In the genomic region with DNA sequence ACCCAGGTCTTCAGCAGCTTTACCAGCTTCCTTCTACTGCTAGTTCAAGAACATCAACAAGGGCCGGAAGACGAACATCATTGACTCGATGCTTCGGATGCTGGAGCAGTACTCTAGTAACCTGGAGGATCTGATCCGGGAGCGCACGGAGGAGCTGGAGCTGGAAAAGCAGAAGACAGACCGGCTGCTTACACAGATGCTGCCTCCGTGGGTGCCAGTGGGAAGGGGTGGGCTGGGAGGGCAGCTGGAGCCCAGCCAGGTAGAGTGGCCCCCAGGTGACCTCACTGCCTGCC, we compare ENCODE assay signal across 18 cellular contexts. TPM values are rescaled to one million over a fixed set of nuclear protein-coding genes. Genes with fewer than 3 reads are reported as not detected.
DNase-seq lines count a peak whose midpoint lies in the region; ATAC-seq and TF ChIP-seq lines count a peak whose summit lies in the region.
"Had no signal": no experiment of that assay in that cellular context is flagged by ENCODE, and none has a peak within 500 bp of the region (broad histone marks: within the 10 kb centered on the region; RNA-seq: fewer than 3 reads in every experiment).

No MANE protein-coding gene starts in this region.

- no peaks in the 10 kb centered on the region for H3K36me3 ChIP-seq in neural progenitor cell
- no peaks in the 10 kb centered on the region for H3K36me3 ChIP-seq in sigmoid colon
- H3K36me3 ChIP-seq in upper lobe of right lung = no peaks in the 10 kb centered on the region

- no peak for TF ChIP-seq EP300 in sigmoid colon (IDR thresholded peaks at IDR 0.05)

- no peak for ATAC-seq in upper lobe of right lung
- no peak for ATAC-seq in GM21786 (IDR thresholded peaks at IDR 0.05; ENCODE audit: unreplicated experiment)
- ATAC-seq: CD8-positive, alpha-beta T cell had no signal

- H3F3A ChIP-seq in neural progenitor cell (ENCODE audit: low read depth) = no peaks in the 10 kb centered on the region

- H3K79me2 ChIP-seq in neural progenitor cell (ENCODE audit: low read depth) = no peaks in the 10 kb centered on the region

- peaks cover 10% of the 10 kb centered on the region for H3K4me1 ChIP-seq in neural progenitor cell
- peaks cover 0 to 16% (median 14%) of the 10 kb centered on the region in 4 donors for H3K4me1 ChIP-seq in sigmoid colon
- peaks cover 28% of the 10 kb centered on the region for H3K4me1 ChIP-seq in upper lobe of right lung

- H3K4me3 ChIP-seq in neural progenitor cell = no peak overlapping the region
- H3K4me3 ChIP-seq in sigmoid colon = no peak overlapping the region
- no peak overlapping the region for H3K4me3 ChIP-seq in upper lobe of right lung

- H3K27me3 ChIP-seq in neural progenitor cell (peaks cover 46% of the 10 kb centered on the region), sigmoid colon (peaks cover 3 to 50% (median 17%) of the 10 kb centered on the region in 3 donors), upper lobe of right lung (peaks cover 13% of the 10 kb centered on the region)

- H3K36me3 Mint-ChIP-seq in activated T-helper 2 cell treated with anti-CD3 and anti-CD28 coated beads, Interferon-gamma antibody, Interleukin-2, Interleukin-4, amounts not matched to agents 10 μg/mL and 5 μg/mL and 100 μg/mL, durations not matched to agents 14 hours and 24 hours and 36 hours (ENCODE audit: low read depth) = no peaks in the 10 kb centered on the region
- H3K36me3 Mint-ChIP-seq in neural progenitor cell = no peaks in the 10 kb centered on the region
- H3K36me3 Mint-ChIP-seq: CD8-positive, alpha-beta T cell had no signal

- H3K27me3 Mint-ChIP-seq in activated T-helper 2 cell treated with anti-CD3 and anti-CD28 coated beads, Interferon-gamma antibody, Interleukin-2, Interleukin-4, amounts not matched to agents 10 μg/mL and 5 μg/mL and 100 μg/mL, durations not matched to agents 14 hours and 24 hours and 36 hours (ENCODE audit: low read depth) = peaks cover 17% of the 10 kb centered on the region
- peaks cover 14% of the 10 kb centered on the region for H3K27me3 Mint-ChIP-seq in neural progenitor cell (ENCODE audit: insufficient read depth, low read depth)

- H3K9me3 Mint-ChIP-seq in activated T-helper 2 cell treated with anti-CD3 and anti-CD28 coated beads, Interferon-gamma antibody, Interleukin-2, Interleukin-4, amounts not matched to agents 10 μg/mL and 5 μg/mL and 100 μg/mL, durations not matched to agents 14 hours and 24 hours and 36 hours = no peaks in the 10 kb centered on the region
- no peaks in the 10 kb centered on the region for H3K9me3 Mint-ChIP-seq in neural progenitor cell
- H3K9me3 Mint-ChIP-seq: CD8-positive, alpha-beta T cell had no signal

- DNase-seq in activated T-helper 2 cell treated with anti-CD3 and anti-CD28 coated beads, Interferon-gamma antibody, Interleukin-2, Interleukin-4, amounts not matched to agents 10 μg/mL and 5 μg/mL and 100 μg/mL, durations not matched to agents 14 hours and 24 hours and 36 hours (ENCODE audit: low spot score) = no peak
- no peak for DNase-seq in neural progenitor cell (ENCODE audit: low spot score)
- peak; percentile 44 for DNase-seq in sigmoid colon
- DNase-seq in upper lobe of right lung = peak; percentile 51
- DNase-seq in SKM-1 treated with dmso at 0.1 percent for 144 hours (lab: John Stamatoyannopoulos, UW; ENCODE audit: unreplicated experiment) = no peak
- DNase-seq in LoVo (ENCODE audit: low spot score) = no peak
- DNase-seq in GOT3 (lab: John Stamatoyannopoulos, UW) = no peak
- DNase-seq: C1 segment of cervical spinal cord; Caco-2; CD8-positive, alpha-beta T cell; DMS153; DND-41; HCEC 1CT had no signal

- H3K9me3 ChIP-seq in neural progenitor cell (ENCODE audit: low read depth) (no peaks in the 10 kb centered on the region), sigmoid colon (no peaks in the 10 kb centered on the region), upper lobe of right lung (no peaks in the 10 kb centered on the region)
- H3K9me3 ChIP-seq: Caco-2 had no signal

- 93 to 94% methylated on average over 9 of the region's 9 CpGs for WGBS in sigmoid colon, 2 donors

- H3K4me1 Mint-ChIP-seq in activated T-helper 2 cell treated with anti-CD3 and anti-CD28 coated beads, Interferon-gamma antibody, Interleukin-2, Interleukin-4, amounts not matched to agents 10 μg/mL and 5 μg/mL and 100 μg/mL, durations not matched to agents 14 hours and 24 hours and 36 hours (ENCODE audit: low read depth) = peaks cover 6% of the 10 kb centered on the region
- H3K4me1 Mint-ChIP-seq in neural progenitor cell = peaks cover 7% of the 10 kb centered on the region

- TF ChIP-seq CTCF in neural progenitor cell (IDR thresholded peaks at IDR 0.05) = no peak
- no peak for TF ChIP-seq CTCF in sigmoid colon (IDR thresholded peaks at IDR 0.05)
- TF ChIP-seq CTCF in upper lobe of right lung (IDR thresholded peaks at IDR 0.05) = no peak

- intact Hi-C loops in activated T-helper 2 cell treated with anti-CD3 and anti-CD28 coated beads, Interferon-gamma antibody, Interleukin-2, Interleukin-4, amounts not matched to agents 10 μg/mL and 5 μg/mL and 100 μg/mL, durations not matched to agents 14 hours and 24 hours and 36 hours (cut with micrococcal nuclease) = no loop called here
- intact Hi-C loops in sigmoid colon (cut with DNase I) = no loop called here
- intact Hi-C loops in upper lobe of right lung (cut with DNase I) = no loop called here

- no peak overlapping the region for H3K4me2 ChIP-seq in neural progenitor cell

- peak overlapping the region; percentile 17 for H3K4me3 Mint-ChIP-seq in activated T-helper 2 cell treated with anti-CD3 and anti-CD28 coated beads, Interferon-gamma antibody, Interleukin-2, Interleukin-4, amounts not matched to agents 10 μg/mL and 5 μg/mL and 100 μg/mL, durations not matched to agents 14 hours and 24 hours and 36 hours (ENCODE audit: low read depth)
- peak overlapping the region; percentile 50 for H3K4me3 Mint-ChIP-seq in neural progenitor cell

- no peak overlapping the region for H3K27ac Mint-ChIP-seq in activated T-helper 2 cell treated with anti-CD3 and anti-CD28 coated beads, Interferon-gamma antibody, Interleukin-2, Interleukin-4, amounts not matched to agents 10 μg/mL and 5 μg/mL and 100 μg/mL, durations not matched to agents 14 hours and 24 hours and 36 hours
- H3K27ac Mint-ChIP-seq in neural progenitor cell = no peak overlapping the region
- H3K27ac Mint-ChIP-seq: CD8-positive, alpha-beta T cell had no signal

- H2AFZ ChIP-seq in neural progenitor cell (replicated peaks) = no peak overlapping the region

- TF ChIP-seq POLR2A in sigmoid colon (IDR thresholded peaks at IDR 0.05) = no peak

- no peak overlapping the region for H3K27ac ChIP-seq in neural progenitor cell
- no peak overlapping the region for H3K27ac ChIP-seq in sigmoid colon
- H3K27ac ChIP-seq in upper lobe of right lung = no peak overlapping the region

- H4K20me1 ChIP-seq in neural progenitor cell (ENCODE audit: low read depth) = no peaks in the 10 kb centered on the region

- H3K9ac ChIP-seq in neural progenitor cell = no peak overlapping the region

RNA-seq across cellular contexts. Expression of gene GUCY2D, which starts 12.1 kb away (rescaled TPM):
- total RNA-seq in activated T-helper 2 cell treated with anti-CD3 and anti-CD28 coated beads, Interferon-gamma antibody, Interleukin-2, Interleukin-4, amounts not matched to agents 10 μg/mL and 5 μg/mL and 100 μg/mL, durations not matched to agents 14 hours and 24 hours and 36 hours = not detected in 2 replicates
- total RNA-seq in neural progenitor cell (ENCODE audit: low replicate concordance) (0.37 TPM in 1 of 2 replicates, not detected in the other), sigmoid colon (not detected), upper lobe of right lung (2.6 TPM)
- under 1 TPM in 1 of 3 donors, not detected in 2; 0.04 TPM for polyA plus RNA-seq in sigmoid colon
- total RNA-seq: A172; A673; CD8-positive, alpha-beta T cell; H7 had no signal

RNA-seq across cellular contexts. Expression of gene ALOX15B, which starts 24.4 kb away (rescaled TPM):
- not detected in 2 replicates for total RNA-seq in activated T-helper 2 cell treated with anti-CD3 and anti-CD28 coated beads, Interferon-gamma antibody, Interleukin-2, Interleukin-4, amounts not matched to agents 10 μg/mL and 5 μg/mL and 100 μg/mL, durations not matched to agents 14 hours and 24 hours and 36 hours
- total RNA-seq in neural progenitor cell (ENCODE audit: low replicate concordance) (0.06 TPM in 1 of 2 replicates, not detected in the other), sigmoid colon (1 to 10 TPM; 2.8 to 5.3 (median 4.3) TPM), upper lobe of right lung (80.2 TPM)
- 1 to 10 TPM; 1.2 to 3.2 (median 1.8) TPM for polyA plus RNA-seq in sigmoid colon
- total RNA-seq: A172; Caco-2; CD8-positive, alpha-beta T cell; H7 had no signal
- polyA plus RNA-seq: BJ had no signal

Comparison
In these comparisons a context has a peak if more than half of its experiments do, and no peak if none do; other contexts are left out.
1. DNase-seq: peak in sigmoid colon (single experiment) and upper lobe of right lung (single experiment); none in activated T-helper 2 cell treated with anti-CD3 and anti-CD28 coated beads, Interferon-gamma antibody, Interleukin-2, Interleukin-4, amounts not matched to agents 10 μg/mL and 5 μg/mL and 100 μg/mL, durations not matched to agents 14 hours and 24 hours and 36 hours (single experiment), neural progenitor cell (single experiment), SKM-1 treated with dmso at 0.1 percent for 144 hours (single experiment), LoVo (single experiment) and GOT3 (single experiment).
2. RNA of gene ALOX15B, which starts 24.4 kb away (total RNA-seq): 80.2 TPM in upper lobe of right lung (single experiment); 2.8 to 5.3 TPM in sigmoid colon, not detected in activated T-helper 2 cell treated with anti-CD3 and anti-CD28 coated beads, Interferon-gamma antibody, Interleukin-2, Interleukin-4, amounts not matched to agents 10 μg/mL and 5 μg/mL and 100 μg/mL, durations not matched to agents 14 hours and 24 hours and 36 hours and 0.06 TPM in neural progenitor cell; every median in the first group is over 10 times any median in the second.